In the genomic region with DNA sequence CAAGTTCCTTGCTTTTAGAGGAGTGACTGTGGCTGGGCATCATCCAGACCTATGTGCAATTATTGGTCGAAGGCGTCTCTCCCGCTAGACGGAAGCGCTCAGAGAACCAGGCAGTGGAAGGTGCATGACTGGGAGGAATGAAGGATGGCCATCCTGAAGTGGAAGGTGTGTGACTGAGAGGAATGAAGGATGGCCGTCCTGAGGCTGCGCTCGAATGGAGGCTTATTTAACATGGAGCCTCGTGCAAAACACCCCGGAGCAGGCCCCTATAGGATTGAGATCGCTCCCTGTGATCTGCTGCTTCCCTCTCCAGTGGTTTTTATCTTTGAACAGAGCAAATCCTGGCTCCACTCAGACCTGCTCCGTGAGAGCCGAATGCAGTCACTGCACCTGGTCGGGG, we compare ENCODE assay signal across 16 cellular contexts.
DNase-seq lines count a peak whose midpoint lies in the region; ATAC-seq and TF ChIP-seq lines count a peak whose summit lies in the region.
"Had no signal": no experiment of that assay in that cellular context is flagged by ENCODE, and none has a peak within 500 bp of the region (broad histone marks: within the 10 kb centered on the region; RNA-seq: fewer than 3 reads in every experiment).

No MANE protein-coding gene starts in this region.

- no peaks in the 10 kb centered on the region for H3K36me3 Mint-ChIP-seq in activated T-cell treated with anti-CD3 and anti-CD28 coated beads, Interleukin-2, amount 50 U/mL, for 4 hours (ENCODE audit: insufficient read depth)
- no peaks in the 10 kb centered on the region for H3K36me3 Mint-ChIP-seq in endodermal cell (ENCODE audit: low read depth)
- no peaks in the 10 kb centered on the region for H3K36me3 Mint-ChIP-seq in stimulated activated memory B cell treated with anti-CD40 and anti-IgM and Interleukin-4, amounts not matched to agents 10 μg/mL and 1 μg/mL and 100 μg/mL, for 72 hours
- H3K36me3 Mint-ChIP-seq: naive thymus-derived CD8-positive, alpha-beta T cell had no signal

- TF ChIP-seq CTCF in OCI-LY1 (IDR thresholded peaks at IDR 0.05; ENCODE audit: low read length) (no peak), endodermal cell (conservative IDR thresholded peaks at IDR 0.05) (no peak)

- H3K36me3 ChIP-seq in OCI-LY1 (ENCODE audit: insufficient read depth, low read length) (peaks cover 15% of the 10 kb centered on the region; the same call in 1 of the 2 replicates), endodermal cell (ENCODE audit: control insufficient read depth, insufficient read depth, low read length) (no peaks in the 10 kb centered on the region)
- H3K36me3 ChIP-seq: esophagus muscularis mucosa, SJCRH30, uterus had no signal

- H3F3A ChIP-seq in OCI-LY1 (ENCODE audit: insufficient read depth, low read length), result no peaks in the 10 kb centered on the region

- H3K9me2 ChIP-seq in OCI-LY1 (ENCODE audit: low read depth, low read length), result no peaks in the 10 kb centered on the region

- H3K4me1 Mint-ChIP-seq in activated T-cell treated with anti-CD3 and anti-CD28 coated beads, Interleukin-2, amount 50 U/mL, for 4 hours (ENCODE audit: low read depth), result peaks cover 85% of the 10 kb centered on the region
- H3K4me1 Mint-ChIP-seq in endodermal cell, result peaks cover 14% of the 10 kb centered on the region
- H3K4me1 Mint-ChIP-seq in stimulated activated memory B cell treated with anti-CD40 and anti-IgM and Interleukin-4, amounts not matched to agents 10 μg/mL and 1 μg/mL and 100 μg/mL, for 72 hours, result peaks cover 82% of the 10 kb centered on the region

- no peak for DNase-seq in activated T-cell treated with anti-CD3 and anti-CD28 coated beads, Interleukin-2, amount 50 U/mL, for 4 hours
- DNase-seq in activated T-cell treated with anti-CD3 and anti-CD28 coated beads, Interleukin-2, amount 50 U/mL, for 1 hour, result no peak
- DNase-seq in endodermal cell, result peak; percentile 35
- no peak for DNase-seq in DMS 273 (lab: John Stamatoyannopoulos, UW; ENCODE audit: unreplicated experiment)
- DNase-seq: H7, NCI-H187, NCI-H446 had no signal

- H2AFZ ChIP-seq in OCI-LY1 (ENCODE audit: low read length), result no peak overlapping the region

- no peaks in the 10 kb centered on the region for H3K27me3 Mint-ChIP-seq in activated T-cell treated with anti-CD3 and anti-CD28 coated beads, Interleukin-2, amount 50 U/mL, for 4 hours (ENCODE audit: low read depth)
- H3K27me3 Mint-ChIP-seq in endodermal cell (ENCODE audit: insufficient read depth), result peaks cover 3% of the 10 kb centered on the region
- H3K27me3 Mint-ChIP-seq in stimulated activated memory B cell treated with anti-CD40 and anti-IgM and Interleukin-4, amounts not matched to agents 10 μg/mL and 1 μg/mL and 100 μg/mL, for 72 hours, result peaks cover 32% of the 10 kb centered on the region

- 90 to 91% methylated on average over 13 to 14 of the region's 14 CpGs for WGBS in endodermal cell (ENCODE audit: insufficient coverage in 1 of 2, insufficient read length in 1 of 2), 2 experiments

- no peak overlapping the region for H3K4me3 ChIP-seq in OCI-LY1 (ENCODE audit: low read depth, low read length, poor library complexity, severe bottlenecking)
- no peak overlapping the region for H3K4me3 ChIP-seq in endodermal cell (ENCODE audit: low read length)
- H3K4me3 ChIP-seq: esophagus muscularis mucosa, lung, SJCRH30, uterus had no signal

- peak overlapping the region; percentile 98 for H3K27ac ChIP-seq in OCI-LY1 (ENCODE audit: low read depth, low read length, poor library complexity, severe bottlenecking)
- no peak overlapping the region for H3K27ac ChIP-seq in endodermal cell (ENCODE audit: low read depth, low read length)
- H3K27ac ChIP-seq: esophagus muscularis mucosa, SJCRH30, uterus had no signal

- H3K9me3 ChIP-seq in OCI-LY1 (ENCODE audit: low read length) (no peaks in the 10 kb centered on the region), endodermal cell (ENCODE audit: control insufficient read depth, low read length) (no peaks in the 10 kb centered on the region)
- H3K9me3 ChIP-seq: esophagus muscularis mucosa, SJCRH30, uterus had no signal

- H3K9ac ChIP-seq in OCI-LY1 (ENCODE audit: low read length), result no peak overlapping the region
- H3K9ac ChIP-seq in endodermal cell (ENCODE audit: extremely low read depth, low read length, poor library complexity, severe bottlenecking), result no peak overlapping the region

- peak overlapping the region; percentile 56; the same call in 1 of the 2 replicates for H3K4me2 ChIP-seq in OCI-LY1 (ENCODE audit: low read length)

- peak overlapping the region; percentile 2 for H3K4me3 Mint-ChIP-seq in activated T-cell treated with anti-CD3 and anti-CD28 coated beads, Interleukin-2, amount 50 U/mL, for 4 hours
- H3K4me3 Mint-ChIP-seq in endodermal cell, result no peak overlapping the region
- H3K4me3 Mint-ChIP-seq in stimulated activated memory B cell treated with anti-CD40 and anti-IgM and Interleukin-4, amounts not matched to agents 10 μg/mL and 1 μg/mL and 100 μg/mL, for 72 hours, result no peak overlapping the region
- H3K4me3 Mint-ChIP-seq: naive thymus-derived CD8-positive, alpha-beta T cell had no signal

- ATAC-seq in activated T-cell treated with anti-CD3 and anti-CD28 coated beads, Interleukin-2, amount 50 U/mL, for 4 hours, result no peak
- no peak for ATAC-seq in stimulated activated memory B cell treated with anti-CD40 and anti-IgM and Interleukin-4, amounts not matched to agents 10 μg/mL and 1 μg/mL and 100 μg/mL, for 72 hours
- no peak for ATAC-seq in HG02798 (IDR thresholded peaks at IDR 0.05; ENCODE audit: poor library complexity, unreplicated experiment)
- no peak for ATAC-seq in HG03025 (IDR thresholded peaks at IDR 0.05; ENCODE audit: low FRiP score, unreplicated experiment)
- ATAC-seq: naive thymus-derived CD8-positive, alpha-beta T cell had no signal

- H3K27ac Mint-ChIP-seq in endodermal cell, result no peak overlapping the region
- peak overlapping the region; percentile 98 for H3K27ac Mint-ChIP-seq in stimulated activated memory B cell treated with anti-CD40 and anti-IgM and Interleukin-4, amounts not matched to agents 10 μg/mL and 1 μg/mL and 100 μg/mL, for 72 hours

- no peaks in the 10 kb centered on the region for H4K20me1 ChIP-seq in OCI-LY1 (ENCODE audit: insufficient read depth, low read length)

- no peaks in the 10 kb centered on the region for H3K79me2 ChIP-seq in OCI-LY1 (ENCODE audit: insufficient read depth, low read length)

- H3K4me1 ChIP-seq in OCI-LY1 (ENCODE audit: insufficient read depth, low read length, severe bottlenecking) (peaks cover 100% of the 10 kb centered on the region), endodermal cell (ENCODE audit: control insufficient read depth, insufficient read depth, low read length) (peaks cover under 1% of the 10 kb centered on the region)

- H3K27me3 ChIP-seq in OCI-LY1 (ENCODE audit: insufficient read depth, low read length), result no peaks in the 10 kb centered on the region
- no peaks in the 10 kb centered on the region for H3K27me3 ChIP-seq in endodermal cell (ENCODE audit: control insufficient read depth, insufficient read depth, low read length, poor library complexity, severe bottlenecking)
- H3K27me3 ChIP-seq: esophagus muscularis mucosa, SJCRH30, uterus had no signal

- H3K9me3 Mint-ChIP-seq in activated T-cell treated with anti-CD3 and anti-CD28 coated beads, Interleukin-2, amount 50 U/mL, for 4 hours, result no peaks in the 10 kb centered on the region
- no peaks in the 10 kb centered on the region for H3K9me3 Mint-ChIP-seq in endodermal cell
- no peaks in the 10 kb centered on the region for H3K9me3 Mint-ChIP-seq in stimulated activated memory B cell treated with anti-CD40 and anti-IgM and Interleukin-4, amounts not matched to agents 10 μg/mL and 1 μg/mL and 100 μg/mL, for 72 hours
- H3K9me3 Mint-ChIP-seq: naive thymus-derived CD8-positive, alpha-beta T cell had no signal
